In the genomic region with DNA sequence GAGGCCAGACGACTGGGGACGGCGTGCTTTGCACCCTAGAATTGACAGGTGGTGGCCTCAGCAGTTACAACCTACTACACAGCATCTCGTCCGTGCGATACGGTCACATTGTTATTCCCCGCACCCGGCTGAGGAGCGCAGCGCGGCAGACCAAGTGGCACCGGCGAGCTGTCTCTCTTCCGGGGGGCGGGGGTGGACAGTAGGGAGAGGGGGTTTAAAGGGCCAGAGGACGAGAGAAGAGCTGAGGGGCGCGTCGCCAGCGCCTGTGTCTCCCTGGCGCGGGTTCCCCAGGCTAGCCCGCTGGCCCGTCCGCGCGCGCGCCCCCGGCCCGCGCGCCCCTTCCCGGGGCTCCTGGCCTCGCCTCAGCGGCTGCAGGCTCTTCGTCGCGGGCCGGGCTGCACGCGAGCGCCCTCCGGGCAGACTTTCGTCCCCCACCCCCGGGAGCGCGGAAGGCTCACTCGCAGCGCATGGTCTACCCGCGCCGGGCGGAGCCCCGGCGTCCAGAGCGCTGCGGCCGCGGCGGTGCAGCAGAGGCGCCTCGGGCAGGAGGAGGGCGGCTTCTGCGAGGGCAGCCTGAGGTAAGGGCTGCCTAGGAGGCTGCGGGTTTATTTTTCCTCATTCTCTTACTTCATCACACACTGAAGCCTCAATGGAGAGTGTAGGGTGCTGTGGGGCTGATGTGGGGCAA, we compare ENCODE assay signal across 8 cellular contexts. TPM values are rescaled to one million over a fixed set of nuclear protein-coding genes. Genes with fewer than 3 reads are reported as not detected.
DNase-seq lines count a peak whose midpoint lies in the region; ATAC-seq and TF ChIP-seq lines count a peak whose summit lies in the region.

A gene (plus strand): TSS at position 225 of the 688 bp plus-strand sequence.

- no peaks in the 10 kb centered on the region for H3K9me2 ChIP-seq in Karpas-422 (replicated peaks; ENCODE audit: insufficient read depth, low read length)

- H3K4me3 Mint-ChIP-seq in nephron, result peak within 1 kb of the TSS; percentile 79 to 85 (median 85)

- H3K9ac ChIP-seq in Karpas-422 (ENCODE audit: low read length), result no peak within 1 kb of the TSS

- H3K9me3 ChIP-seq in Karpas-422 (ENCODE audit: low read length), result no peaks in the 10 kb centered on the region

- H3K27ac ChIP-seq in Karpas-422 (ENCODE audit: low read length), result no peak within 1 kb of the TSS

- H3K9me3 Mint-ChIP-seq in nephron, result peaks cover 13% of the 10 kb centered on the region

- H2AFZ ChIP-seq in Karpas-422 (ENCODE audit: low read length), result no peak within 1 kb of the TSS

- peak; percentile 41 for DNase-seq in NCI-H1092 treated with DMSO at 0.1 percent for 48 hours (lab: John Stamatoyannopoulos, UW)
- DNase-seq in NCI-H1092 (lab: John Stamatoyannopoulos, UW), result no peak
- peak; percentile 71 for DNase-seq in NCI-H526 treated with DMSO at 0.1 percent for 48 hours (lab: John Stamatoyannopoulos, UW)
- DNase-seq in erythroblast (lab: John Stamatoyannopoulos, UW), result peak; percentile 3 to 27
- DNase-seq in Karpas-422, result no peak

- H3K4me2 ChIP-seq in Karpas-422 (ENCODE audit: low read depth, low read length, poor library complexity, severe bottlenecking), result no peak within 1 kb of the TSS

- H3K79me2 ChIP-seq in Karpas-422 (ENCODE audit: low read length), result no peaks in the 10 kb centered on the region

- H3K4me1 Mint-ChIP-seq in nephron, result peaks cover 5% of the 10 kb centered on the region

- no peak for TF ChIP-seq POLR2A in erythroblast (IDR thresholded peaks at IDR 0.05; ENCODE audit: low read length)

- H3K36me3 ChIP-seq in Karpas-422 (ENCODE audit: insufficient read depth, low read length), result no peaks in the 10 kb centered on the region

- no peak within 1 kb of the TSS for H3K4me3 ChIP-seq in Karpas-422 (ENCODE audit: low read length)

- ATAC-seq in GM19452 (IDR thresholded peaks at IDR 0.05; ENCODE audit: unreplicated experiment) (no peak), GM18867 (IDR thresholded peaks at IDR 0.05; ENCODE audit: unreplicated experiment) (no peak)

- no peak for TF ChIP-seq CTCF in nephron (IDR thresholded peaks at IDR 0.05; ENCODE audit: unreplicated experiment in 3 of 3)

- H3K27me3 ChIP-seq in Karpas-422 (ENCODE audit: low read length), result no peaks in the 10 kb centered on the region

- H3K36me3 Mint-ChIP-seq in nephron (ENCODE audit: low read depth), result no peaks in the 10 kb centered on the region

- peaks cover 79% of the 10 kb centered on the region for H3K27me3 Mint-ChIP-seq in nephron (ENCODE audit: low read depth)

- no peaks in the 10 kb centered on the region for H4K20me1 ChIP-seq in Karpas-422 (ENCODE audit: insufficient read depth, low read depth, low read length)

- H3K27ac Mint-ChIP-seq in nephron, result no peak within 1 kb of the TSS

- no peaks in the 10 kb centered on the region for H3K4me1 ChIP-seq in Karpas-422 (ENCODE audit: low read length)

RNA-seq across cellular contexts. Expression of the gene that starts here (rescaled TPM):
- total RNA-seq in Karpas-422 (2014; rRNA removed; shearing (Covaris generic); ENCODE audit: low replicate concordance), result 5.5 and 7.2 TPM in 2 replicates

Comparison
In these comparisons a context has a peak if more than half of its experiments do, and no peak if none do; other contexts are left out.
1. DNase-seq: peak in NCI-H1092 treated with DMSO at 0.1 percent for 48 hours (single experiment), NCI-H526 treated with DMSO at 0.1 percent for 48 hours (single experiment) and erythroblast (2 of 2); none in NCI-H1092 (single experiment) and Karpas-422 (single experiment).